In the genomic region with DNA sequence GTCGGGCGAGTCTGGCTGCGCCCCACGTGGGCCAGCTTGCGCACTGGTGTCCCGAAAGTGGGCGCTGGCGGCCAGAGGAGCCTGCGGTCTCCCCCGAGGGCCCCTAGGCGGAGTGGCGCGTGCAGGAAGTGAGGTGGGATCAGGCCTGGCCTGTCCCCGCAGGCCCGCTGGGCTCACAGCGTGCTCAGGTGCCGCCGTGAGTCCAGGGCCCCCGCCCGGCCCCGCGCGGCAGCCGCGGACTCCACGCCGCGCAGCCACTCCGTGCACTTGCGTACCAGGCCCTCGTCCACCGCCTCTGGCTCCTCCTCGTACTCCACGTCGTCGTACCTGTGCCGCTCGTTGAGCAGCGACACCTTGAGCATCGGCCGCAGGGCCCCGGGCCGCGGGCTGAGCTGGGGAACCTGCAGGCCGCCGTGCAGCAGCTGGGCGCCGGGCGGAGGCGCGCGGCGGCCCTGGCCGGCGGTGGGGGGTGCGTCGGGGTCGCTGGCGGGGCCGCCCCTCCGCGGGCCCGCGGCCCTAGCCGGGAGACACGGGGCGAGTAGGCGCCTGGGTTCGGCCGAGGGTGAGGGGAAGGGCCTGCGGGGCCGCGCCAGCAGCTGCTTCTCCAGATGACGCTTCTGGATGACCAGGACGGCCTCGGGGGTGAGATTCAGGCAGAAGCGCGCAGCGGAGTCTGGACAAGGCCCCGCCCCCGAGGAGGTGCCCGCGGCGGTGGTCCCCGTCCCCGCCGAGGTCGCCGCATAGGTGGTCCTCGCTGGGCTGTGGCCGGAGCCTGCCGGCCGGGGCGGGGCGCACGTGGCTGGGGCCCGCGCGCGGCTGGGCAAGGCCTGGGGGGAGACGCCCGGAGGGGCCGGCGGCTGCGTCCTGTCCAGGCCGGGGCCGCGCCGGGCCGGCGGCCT, we compare ENCODE assay signal across 1 cellular context.
TF ChIP-seq lines count a peak whose summit lies in the region.

No MANE protein-coding gene starts in this region.

TF ChIP-seq in WTC11, 78 proteins besides CTCF, POLR2A, EP300 and RAD21 (continued from another document and continues in another):
- TF ChIP-seq, protein P1, sequence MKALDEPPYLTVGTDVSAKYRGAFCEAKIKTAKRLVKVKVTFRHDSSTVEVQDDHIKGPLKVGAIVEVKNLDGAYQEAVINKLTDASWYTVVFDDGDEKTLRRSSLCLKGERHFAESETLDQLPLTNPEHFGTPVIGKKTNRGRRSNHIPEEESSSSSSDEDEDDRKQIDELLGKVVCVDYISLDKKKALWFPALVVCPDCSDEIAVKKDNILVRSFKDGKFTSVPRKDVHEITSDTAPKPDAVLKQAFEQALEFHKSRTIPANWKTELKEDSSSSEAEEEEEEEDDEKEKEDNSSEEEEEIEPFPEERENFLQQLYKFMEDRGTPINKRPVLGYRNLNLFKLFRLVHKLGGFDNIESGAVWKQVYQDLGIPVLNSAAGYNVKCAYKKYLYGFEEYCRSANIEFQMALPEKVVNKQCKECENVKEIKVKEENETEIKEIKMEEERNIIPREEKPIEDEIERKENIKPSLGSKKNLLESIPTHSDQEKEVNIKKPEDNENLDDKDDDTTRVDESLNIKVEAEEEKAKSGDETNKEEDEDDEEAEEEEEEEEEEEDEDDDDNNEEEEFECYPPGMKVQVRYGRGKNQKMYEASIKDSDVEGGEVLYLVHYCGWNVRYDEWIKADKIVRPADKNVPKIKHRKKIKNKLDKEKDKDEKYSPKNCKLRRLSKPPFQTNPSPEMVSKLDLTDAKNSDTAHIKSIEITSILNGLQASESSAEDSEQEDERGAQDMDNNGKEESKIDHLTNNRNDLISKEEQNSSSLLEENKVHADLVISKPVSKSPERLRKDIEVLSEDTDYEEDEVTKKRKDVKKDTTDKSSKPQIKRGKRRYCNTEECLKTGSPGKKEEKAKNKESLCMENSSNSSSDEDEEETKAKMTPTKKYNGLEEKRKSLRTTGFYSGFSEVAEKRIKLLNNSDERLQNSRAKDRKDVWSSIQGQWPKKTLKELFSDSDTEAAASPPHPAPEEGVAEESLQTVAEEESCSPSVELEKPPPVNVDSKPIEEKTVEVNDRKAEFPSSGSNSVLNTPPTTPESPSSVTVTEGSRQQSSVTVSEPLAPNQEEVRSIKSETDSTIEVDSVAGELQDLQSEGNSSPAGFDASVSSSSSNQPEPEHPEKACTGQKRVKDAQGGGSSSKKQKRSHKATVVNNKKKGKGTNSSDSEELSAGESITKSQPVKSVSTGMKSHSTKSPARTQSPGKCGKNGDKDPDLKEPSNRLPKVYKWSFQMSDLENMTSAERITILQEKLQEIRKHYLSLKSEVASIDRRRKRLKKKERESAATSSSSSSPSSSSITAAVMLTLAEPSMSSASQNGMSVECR (CRISPR knock-in tag; IDR thresholded peaks at IDR 0.05; ENCODE audit: borderline replicate concordance) = peak; percentile 37; the same call in 1 of the 2 replicates
- TF ChIP-seq, protein P2, sequence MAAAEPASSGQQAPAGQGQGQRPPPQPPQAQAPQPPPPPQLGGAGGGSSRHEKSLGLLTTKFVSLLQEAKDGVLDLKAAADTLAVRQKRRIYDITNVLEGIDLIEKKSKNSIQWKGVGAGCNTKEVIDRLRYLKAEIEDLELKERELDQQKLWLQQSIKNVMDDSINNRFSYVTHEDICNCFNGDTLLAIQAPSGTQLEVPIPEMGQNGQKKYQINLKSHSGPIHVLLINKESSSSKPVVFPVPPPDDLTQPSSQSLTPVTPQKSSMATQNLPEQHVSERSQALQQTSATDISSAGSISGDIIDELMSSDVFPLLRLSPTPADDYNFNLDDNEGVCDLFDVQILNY (CRISPR knock-in tag; IDR thresholded peaks at IDR 0.05) = no peak
- TF ChIP-seq ZNF219 (CRISPR knock-in tag; IDR thresholded peaks at IDR 0.05; ENCODE audit: borderline replicate concordance) (peak; percentile 87), ZNF512 (CRISPR knock-in tag; IDR thresholded peaks at IDR 0.05; ENCODE audit: borderline replicate concordance) (no peak), SP1 (CRISPR knock-in tag; conservative IDR thresholded peaks at IDR 0.05) (peak; percentile 59), JAZF1 (CRISPR knock-in tag; IDR thresholded peaks at IDR 0.05) (no peak), MLX (CRISPR knock-in tag; IDR thresholded peaks at IDR 0.05) (no peak), TEAD1 (CRISPR knock-in tag; IDR thresholded peaks at IDR 0.05) (0 out of 2 replicates have a peak, but pooled peaks have one; percentile 50), ZNF263 (CRISPR knock-in tag; IDR thresholded peaks at IDR 0.05; ENCODE audit: low read depth) (no peak), ZNF281 (CRISPR knock-in tag; IDR thresholded peaks at IDR 0.05) (no peak), ATF1 (CRISPR knock-in tag; IDR thresholded peaks at IDR 0.05) (no peak), USF2 (CRISPR knock-in tag; IDR thresholded peaks at IDR 0.05) (no peak; the same call in 1 of the 2 replicates), ZNF317 (CRISPR knock-in tag; IDR thresholded peaks at IDR 0.05; ENCODE audit: borderline replicate concordance, low read depth) (no peak), FOXP1 (CRISPR knock-in tag; IDR thresholded peaks at IDR 0.05; ENCODE audit: borderline replicate concordance) (peak; percentile 70), GTF2I (CRISPR knock-in tag; conservative IDR thresholded peaks at IDR 0.05) (no peak), ZNF138 (CRISPR knock-in tag; conservative IDR thresholded peaks at IDR 0.05) (no peak), RORB (CRISPR knock-in tag; IDR thresholded peaks at IDR 0.05) (no peak), NR2C2 (CRISPR knock-in tag; IDR thresholded peaks at IDR 0.05) (peak; percentile 57; the same call in 1 of the 2 replicates), GABPB1 (CRISPR knock-in tag; IDR thresholded peaks at IDR 0.05) (no peak), KAT7 (CRISPR knock-in tag; IDR thresholded peaks at IDR 0.05; ENCODE audit: borderline replicate concordance) (peak; percentile 32; the same call in 1 of the 2 replicates), IRF2 (CRISPR knock-in tag; IDR thresholded peaks at IDR 0.05; ENCODE audit: borderline replicate concordance, low read depth) (no peak), PRRX2 (CRISPR knock-in tag; IDR thresholded peaks at IDR 0.05) (no peak), JUN (CRISPR knock-in tag; IDR thresholded peaks at IDR 0.05) (no peak), NR3C1 (CRISPR knock-in tag; conservative IDR thresholded peaks at IDR 0.05; ENCODE audit: low read depth) (no peak), TEAD4 (CRISPR knock-in tag; IDR thresholded peaks at IDR 0.05) (peak; percentile 24; the same call in 1 of the 2 replicates)
- TF ChIP-seq, protein P3, sequence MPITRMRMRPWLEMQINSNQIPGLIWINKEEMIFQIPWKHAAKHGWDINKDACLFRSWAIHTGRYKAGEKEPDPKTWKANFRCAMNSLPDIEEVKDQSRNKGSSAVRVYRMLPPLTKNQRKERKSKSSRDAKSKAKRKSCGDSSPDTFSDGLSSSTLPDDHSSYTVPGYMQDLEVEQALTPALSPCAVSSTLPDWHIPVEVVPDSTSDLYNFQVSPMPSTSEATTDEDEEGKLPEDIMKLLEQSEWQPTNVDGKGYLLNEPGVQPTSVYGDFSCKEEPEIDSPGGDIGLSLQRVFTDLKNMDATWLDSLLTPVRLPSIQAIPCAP (CRISPR knock-in tag; IDR thresholded peaks at IDR 0.05) = 0 out of 2 replicates have a peak, but pooled peaks have one; percentile 24
- TF ChIP-seq, protein P4, sequence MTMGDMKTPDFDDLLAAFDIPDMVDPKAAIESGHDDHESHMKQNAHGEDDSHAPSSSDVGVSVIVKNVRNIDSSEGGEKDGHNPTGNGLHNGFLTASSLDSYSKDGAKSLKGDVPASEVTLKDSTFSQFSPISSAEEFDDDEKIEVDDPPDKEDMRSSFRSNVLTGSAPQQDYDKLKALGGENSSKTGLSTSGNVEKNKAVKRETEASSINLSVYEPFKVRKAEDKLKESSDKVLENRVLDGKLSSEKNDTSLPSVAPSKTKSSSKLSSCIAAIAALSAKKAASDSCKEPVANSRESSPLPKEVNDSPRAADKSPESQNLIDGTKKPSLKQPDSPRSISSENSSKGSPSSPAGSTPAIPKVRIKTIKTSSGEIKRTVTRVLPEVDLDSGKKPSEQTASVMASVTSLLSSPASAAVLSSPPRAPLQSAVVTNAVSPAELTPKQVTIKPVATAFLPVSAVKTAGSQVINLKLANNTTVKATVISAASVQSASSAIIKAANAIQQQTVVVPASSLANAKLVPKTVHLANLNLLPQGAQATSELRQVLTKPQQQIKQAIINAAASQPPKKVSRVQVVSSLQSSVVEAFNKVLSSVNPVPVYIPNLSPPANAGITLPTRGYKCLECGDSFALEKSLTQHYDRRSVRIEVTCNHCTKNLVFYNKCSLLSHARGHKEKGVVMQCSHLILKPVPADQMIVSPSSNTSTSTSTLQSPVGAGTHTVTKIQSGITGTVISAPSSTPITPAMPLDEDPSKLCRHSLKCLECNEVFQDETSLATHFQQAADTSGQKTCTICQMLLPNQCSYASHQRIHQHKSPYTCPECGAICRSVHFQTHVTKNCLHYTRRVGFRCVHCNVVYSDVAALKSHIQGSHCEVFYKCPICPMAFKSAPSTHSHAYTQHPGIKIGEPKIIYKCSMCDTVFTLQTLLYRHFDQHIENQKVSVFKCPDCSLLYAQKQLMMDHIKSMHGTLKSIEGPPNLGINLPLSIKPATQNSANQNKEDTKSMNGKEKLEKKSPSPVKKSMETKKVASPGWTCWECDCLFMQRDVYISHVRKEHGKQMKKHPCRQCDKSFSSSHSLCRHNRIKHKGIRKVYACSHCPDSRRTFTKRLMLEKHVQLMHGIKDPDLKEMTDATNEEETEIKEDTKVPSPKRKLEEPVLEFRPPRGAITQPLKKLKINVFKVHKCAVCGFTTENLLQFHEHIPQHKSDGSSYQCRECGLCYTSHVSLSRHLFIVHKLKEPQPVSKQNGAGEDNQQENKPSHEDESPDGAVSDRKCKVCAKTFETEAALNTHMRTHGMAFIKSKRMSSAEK (CRISPR knock-in tag; IDR thresholded peaks at IDR 0.05; ENCODE audit: borderline replicate concordance) = no peak
- TF ChIP-seq, protein P5, sequence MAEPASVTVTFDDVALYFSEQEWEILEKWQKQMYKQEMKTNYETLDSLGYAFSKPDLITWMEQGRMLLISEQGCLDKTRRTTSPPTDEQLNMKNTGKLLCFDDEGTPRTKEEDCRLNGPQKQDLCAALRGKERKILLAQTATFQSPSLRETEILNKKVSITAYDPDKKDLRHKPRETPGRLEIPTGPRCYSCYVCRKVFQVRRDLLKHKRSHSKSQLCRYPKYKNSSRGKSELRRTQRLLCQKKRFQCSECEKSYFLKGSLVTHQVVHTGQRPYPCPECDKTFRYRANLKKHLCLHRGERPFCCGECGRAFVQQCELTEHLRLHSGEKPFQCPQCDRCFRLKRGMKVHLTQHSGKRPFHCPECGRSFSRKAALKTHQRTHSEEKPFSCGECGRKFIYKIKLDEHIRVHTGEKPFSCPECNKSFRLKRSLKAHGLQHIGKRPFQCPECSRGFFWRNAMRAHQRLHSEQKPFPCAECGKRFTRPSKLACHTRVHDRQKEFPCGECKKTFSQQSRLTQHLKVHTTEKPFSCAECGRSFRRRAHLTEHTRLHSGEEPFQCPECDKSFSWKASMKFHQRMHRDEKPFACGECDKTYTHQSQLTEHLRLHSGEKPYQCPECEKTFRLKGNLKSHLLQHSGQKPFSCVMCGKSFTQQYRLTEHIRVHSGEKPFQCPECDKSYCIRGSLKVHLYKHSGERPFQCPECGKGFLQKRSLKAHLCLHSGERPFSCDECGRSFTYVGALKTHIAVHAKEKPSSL (CRISPR knock-in tag; conservative IDR thresholded peaks at IDR 0.05) = no peak
- TF ChIP-seq, protein P6, sequence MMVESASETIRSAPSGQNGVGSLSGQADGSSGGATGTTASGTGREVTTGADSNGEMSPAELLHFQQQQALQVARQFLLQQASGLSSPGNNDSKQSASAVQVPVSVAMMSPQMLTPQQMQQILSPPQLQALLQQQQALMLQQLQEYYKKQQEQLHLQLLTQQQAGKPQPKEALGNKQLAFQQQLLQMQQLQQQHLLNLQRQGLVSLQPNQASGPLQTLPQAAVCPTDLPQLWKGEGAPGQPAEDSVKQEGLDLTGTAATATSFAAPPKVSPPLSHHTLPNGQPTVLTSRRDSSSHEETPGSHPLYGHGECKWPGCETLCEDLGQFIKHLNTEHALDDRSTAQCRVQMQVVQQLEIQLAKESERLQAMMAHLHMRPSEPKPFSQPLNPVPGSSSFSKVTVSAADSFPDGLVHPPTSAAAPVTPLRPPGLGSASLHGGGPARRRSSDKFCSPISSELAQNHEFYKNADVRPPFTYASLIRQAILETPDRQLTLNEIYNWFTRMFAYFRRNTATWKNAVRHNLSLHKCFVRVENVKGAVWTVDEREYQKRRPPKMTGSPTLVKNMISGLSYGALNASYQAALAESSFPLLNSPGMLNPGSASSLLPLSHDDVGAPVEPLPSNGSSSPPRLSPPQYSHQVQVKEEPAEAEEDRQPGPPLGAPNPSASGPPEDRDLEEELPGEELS (CRISPR knock-in tag; IDR thresholded peaks at IDR 0.05) = no peak
